13 cellular contexts compared by ENCODE assay signal in genomic region chr18:3384664-3385189, GRCh38.
DNase-seq lines count a peak whose midpoint lies in the region; ATAC-seq lines count a peak whose summit lies in the region.
"Had no signal": no experiment of that assay in that cellular context is flagged by ENCODE, and none has a peak within 500 bp of the region (broad histone marks: within the 10 kb centered on the region; RNA-seq: fewer than 3 reads in every experiment).

No MANE protein-coding gene starts in this region.

- H3K9me3 ChIP-seq in right cardiac atrium (ENCODE audit: control insufficient read depth, low read length), result no peaks in the 10 kb centered on the region
- H3K9me3 ChIP-seq: testis had no signal

- intact Hi-C loops in right cardiac atrium (cut with DNase I), result loop anchor here in 1 of 4 donors (10.0 kb wide), 1 partner anchor 50 kb away; no protein-coding TSS in a partner anchor

- no peaks in the 10 kb centered on the region for H3K27me3 Mint-ChIP-seq in memory B cell
- no peaks in the 10 kb centered on the region for H3K27me3 Mint-ChIP-seq in activated CD4-positive, alpha-beta T cell treated with anti-CD3 and anti-CD28 coated beads, Interleukin-2, amount 10 ng/mL, durations not matched to agents 7 days and 5 days

- peak; percentile 72 for ATAC-seq in GM18517 (IDR thresholded peaks at IDR 0.05; ENCODE audit: unreplicated experiment)
- peak; percentile 78 for ATAC-seq in GM21786 (IDR thresholded peaks at IDR 0.05; ENCODE audit: unreplicated experiment)
- peak; percentile 86 for ATAC-seq in memory B cell (ENCODE audit: low read depth)
- no peak for ATAC-seq in right cardiac atrium
- no peak for ATAC-seq in activated naive CD4-positive, alpha-beta T cell treated with anti-CD3 and anti-CD28 coated beads, Interleukin-2, amount 50 U/mL, for 72 hours

- peak overlapping the region; percentile 70 for H3K4me3 Mint-ChIP-seq in memory B cell
- no peak overlapping the region for H3K4me3 Mint-ChIP-seq in activated CD4-positive, alpha-beta T cell treated with anti-CD3 and anti-CD28 coated beads, Interleukin-2, amount 10 ng/mL, durations not matched to agents 7 days and 5 days

- CTCF ChIA-PET in activated CD4-positive, alpha-beta T cell treated with anti-CD3 and anti-CD28 coated beads, Interleukin-2, amount 10 ng/mL, durations not matched to agents 7 days and 5 days (lab: Charles Lee), result no interaction called here

- H3K27ac ChIP-seq in right cardiac atrium (ENCODE audit: low read length), result no peak overlapping the region
- H3K27ac ChIP-seq: testis had no signal

- no peaks in the 10 kb centered on the region for H3K27me3 ChIP-seq in right cardiac atrium (ENCODE audit: control insufficient read depth, insufficient read depth)
- H3K27me3 ChIP-seq: testis had no signal

- H3K4me1 ChIP-seq in right cardiac atrium (ENCODE audit: control insufficient read depth, insufficient read depth, low read length), result no peaks in the 10 kb centered on the region
- H3K4me1 ChIP-seq: testis had no signal

- H3K9me3 Mint-ChIP-seq in memory B cell, result peaks cover 1% of the 10 kb centered on the region
- no peaks in the 10 kb centered on the region for H3K9me3 Mint-ChIP-seq in activated CD4-positive, alpha-beta T cell treated with anti-CD3 and anti-CD28 coated beads, Interleukin-2, amount 10 ng/mL, durations not matched to agents 7 days and 5 days
- H3K9me3 Mint-ChIP-seq in activated naive CD4-positive, alpha-beta T cell treated with anti-CD3 and anti-CD28 coated beads, Interleukin-2, amount 50 U/mL, for 72 hours, result peaks cover 0 to under 1% of the 10 kb centered on the region in 2 donors

- peak; percentile 20 for DNase-seq in HuH-7 (ENCODE audit: low spot score)
- peak in 1 of 2 donors; percentile 28 for DNase-seq in memory B cell (ENCODE audit: low spot score in 2 of 2)
- DNase-seq in SW480 (ENCODE audit: low spot score), result no peak
- DNase-seq in activated CD4-positive, alpha-beta T cell treated with anti-CD3 and anti-CD28 coated beads, Interleukin-2, amount 10 ng/mL, durations not matched to agents 7 days and 5 days, result no peak
- no peak for DNase-seq in right cardiac atrium
- no peak for DNase-seq in activated naive CD4-positive, alpha-beta T cell treated with anti-CD3 and anti-CD28 coated beads, Interleukin-2, amount 50 U/mL, for 72 hours (ENCODE audit: low spot score in 2 of 2)
- DNase-seq: activated CD4-positive, alpha-beta T cell treated with anti-CD3 and anti-CD28 coated beads for 4 hours; mesenchymal stem cell; nucleus accumbens; OCI-M1; testis had no signal

- peak overlapping the region; percentile 93 for H3K27ac Mint-ChIP-seq in memory B cell
- no peak overlapping the region for H3K27ac Mint-ChIP-seq in activated CD4-positive, alpha-beta T cell treated with anti-CD3 and anti-CD28 coated beads, Interleukin-2, amount 10 ng/mL, durations not matched to agents 7 days and 5 days
- H3K27ac Mint-ChIP-seq in activated naive CD4-positive, alpha-beta T cell treated with anti-CD3 and anti-CD28 coated beads, Interleukin-2, amount 50 U/mL, for 72 hours, result no peak overlapping the region

- no peaks in the 10 kb centered on the region for H3K36me3 Mint-ChIP-seq in memory B cell
- H3K36me3 Mint-ChIP-seq in activated CD4-positive, alpha-beta T cell treated with anti-CD3 and anti-CD28 coated beads, Interleukin-2, amount 10 ng/mL, durations not matched to agents 7 days and 5 days (ENCODE audit: low read depth), result no peaks in the 10 kb centered on the region
- H3K36me3 Mint-ChIP-seq in activated naive CD4-positive, alpha-beta T cell treated with anti-CD3 and anti-CD28 coated beads, Interleukin-2, amount 50 U/mL, for 72 hours, result peaks cover 0 to 8% of the 10 kb centered on the region in 2 donors

- POLR2A ChIA-PET in activated CD4-positive, alpha-beta T cell treated with anti-CD3 and anti-CD28 coated beads, Interleukin-2, amount 10 ng/mL, durations not matched to agents 7 days and 5 days (lab: Charles Lee), result no interaction called here

- WGBS in right cardiac atrium, result 87% methylated on average over 9 of the region's 9 CpGs

- H3K4me3 ChIP-seq in right cardiac atrium (ENCODE audit: low read length), result no peak overlapping the region
- H3K4me3 ChIP-seq: testis had no signal

- peaks cover 10% of the 10 kb centered on the region for H3K4me1 Mint-ChIP-seq in memory B cell
- H3K4me1 Mint-ChIP-seq in activated CD4-positive, alpha-beta T cell treated with anti-CD3 and anti-CD28 coated beads, Interleukin-2, amount 10 ng/mL, durations not matched to agents 7 days and 5 days, result no peaks in the 10 kb centered on the region

Comparison
In these comparisons a context has a peak if more than half of its experiments do, and no peak if none do; other contexts are left out.
1. ATAC-seq: peak in GM18517 (single experiment), GM21786 (single experiment) and memory B cell (single experiment); none in right cardiac atrium (0 of 2) and activated naive CD4-positive, alpha-beta T cell treated with anti-CD3 and anti-CD28 coated beads, Interleukin-2, amount 50 U/mL, for 72 hours (0 of 2).